Comparison of ENCODE assay signal across 8 cellular contexts in the genomic region with DNA sequence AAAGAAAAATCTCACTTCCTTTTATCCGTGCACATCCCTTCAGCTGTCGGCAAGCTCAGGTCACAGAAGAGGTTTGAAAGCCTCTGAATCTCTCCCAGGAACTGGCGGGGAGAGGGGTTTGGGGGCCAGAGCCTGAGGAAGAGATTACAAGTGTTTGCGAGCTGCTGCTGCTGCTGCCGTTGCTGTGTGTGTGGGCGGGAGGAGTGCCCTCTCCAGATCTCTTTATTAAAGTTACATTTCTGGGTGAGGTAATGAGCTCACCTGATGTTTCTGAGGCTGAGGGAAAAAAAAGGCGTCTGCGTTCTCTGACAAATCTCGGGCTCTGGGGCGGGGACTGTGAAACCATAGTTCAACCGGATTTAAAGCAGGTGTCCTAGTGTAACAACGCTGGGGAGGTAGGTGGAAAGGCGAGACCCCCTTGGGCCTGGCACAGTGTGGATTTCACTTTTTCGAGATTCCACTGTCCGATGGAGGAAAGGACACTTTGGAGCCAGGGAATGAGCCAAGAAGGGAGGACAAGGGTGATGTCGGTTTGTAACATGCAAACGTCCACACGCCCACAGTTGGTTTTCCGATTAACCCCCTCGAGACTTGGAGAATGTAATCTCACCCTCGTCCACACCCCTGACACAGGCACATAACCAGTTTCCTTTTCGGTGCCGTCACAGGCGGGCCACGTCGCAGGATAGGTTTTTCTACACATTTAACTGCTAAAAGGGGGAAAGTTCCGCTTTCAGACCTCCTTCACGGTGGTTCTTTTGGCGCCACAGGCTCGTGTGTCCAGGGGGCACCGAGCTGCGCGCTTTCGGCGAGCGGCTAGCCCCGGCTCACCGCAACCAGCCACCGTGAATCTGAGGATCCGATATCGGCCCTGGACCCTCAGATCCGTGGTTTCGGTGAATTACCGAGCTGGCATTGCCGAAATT. TPM values are rescaled to one million over a fixed set of nuclear protein-coding genes. Genes with fewer than 3 reads are reported as not detected.
DNase-seq lines count a peak whose midpoint lies in the region; ATAC-seq and TF ChIP-seq lines count a peak whose summit lies in the region.

No MANE protein-coding gene starts in this region.

- H3K36me3 Mint-ChIP-seq in CD14-positive monocyte = no peaks in the 10 kb centered on the region

- peak overlapping the region; percentile 98 to 100 (median 99) for H3K27ac Mint-ChIP-seq in CD14-positive monocyte

- H3K4me1 ChIP-seq in mucosa of rectum (ENCODE audit: control insufficient read depth in 2 of 2, insufficient read depth in 2 of 2, low read length in 2 of 2) = peaks cover 22 to 25% of the 10 kb centered on the region in 2 donors

- H3K27me3 Mint-ChIP-seq in CD14-positive monocyte (ENCODE audit: low read depth in 3 of 3) = peaks cover 0 to 12% (median 11%) of the 10 kb centered on the region in 3 donors

- peak; percentile 31 for ATAC-seq in GM19395 (IDR thresholded peaks at IDR 0.05; ENCODE audit: unreplicated experiment)
- peak; percentile 17 for ATAC-seq in HG03469 (IDR thresholded peaks at IDR 0.05; ENCODE audit: unreplicated experiment)

- H3K27me3 ChIP-seq in mucosa of rectum (ENCODE audit: control insufficient read depth in 2 of 2, insufficient read depth in 2 of 2, low read length in 2 of 2) = peaks cover 3 to 4% of the 10 kb centered on the region in 2 donors

- DNase-seq in CD14-positive monocyte (ENCODE audit: low spot score) (no peak), NOMO-1 treated with DMSO at 0.1 percent for 48 hours (lab: John Stamatoyannopoulos, UW; ENCODE audit: unreplicated experiment) (peak; percentile 84), epithelial cell of proximal tubule (ENCODE audit: low read depth) (no peak)
- peak; percentile 69 for DNase-seq in activated CD8-positive, alpha-beta memory T cell treated with anti-CD3 and anti-CD28 coated beads, Interleukin-2, amount 50 U/mL, for 4 hours
- DNase-seq in stimulated activated CD8-positive, alpha-beta memory T cell treated with anti-CD3 and anti-CD28 coated beads, Interleukin-7, amount 100 ng/mL, for 24 hours (ENCODE audit: low read depth) = peak; percentile 31

- no peaks in the 10 kb centered on the region for H3K36me3 ChIP-seq in mucosa of rectum (ENCODE audit: control insufficient read depth in 2 of 2, insufficient read depth in 2 of 2, low read length in 2 of 2)

- H3K4me1 Mint-ChIP-seq in CD14-positive monocyte = peaks cover 28% of the 10 kb centered on the region

- H3K4me3 Mint-ChIP-seq in CD14-positive monocyte = peak overlapping the region; percentile 92 to 97

- intact Hi-C loops in CD14-positive monocyte (cut with micrococcal nuclease) = loop anchor here in 1 of 2 donors (5.0 to 10.0 kb wide), 2 partner anchors 37 to 54 kb away; no protein-coding TSS in a partner anchor

- peaks cover 0 to 3% (median 0%) of the 10 kb centered on the region in 7 donors for H3K9me3 Mint-ChIP-seq in CD14-positive monocyte

- peak overlapping the region; percentile 82 to 94 for H3K9ac ChIP-seq in mucosa of rectum (ENCODE audit: low read depth in 1 of 2, low read length in 2 of 2)

- H3K27ac ChIP-seq in mucosa of rectum (ENCODE audit: low read depth in 2 of 2, low read length in 2 of 2) = peak overlapping the region; percentile 88 to 91

- TF ChIP-seq CTCF in CD14-positive monocyte (IDR thresholded peaks at IDR 0.05) (no peak), epithelial cell of proximal tubule (conservative IDR thresholded peaks at IDR 0.05; ENCODE audit: low read depth, low read length) (no peak)

- no peaks in the 10 kb centered on the region for H3K9me3 ChIP-seq in mucosa of rectum (ENCODE audit: control insufficient read depth in 2 of 2, low read length in 2 of 2)

- peak overlapping the region; percentile 87 for H3K4me3 ChIP-seq in epithelial cell of proximal tubule (ENCODE audit: low read depth, low read length)
- peak overlapping the region; percentile 91 to 95 for H3K4me3 ChIP-seq in mucosa of rectum (ENCODE audit: low read length in 2 of 2)

RNA-seq across cellular contexts. Expression of a gene that starts 2.1 kb away (rescaled TPM):
- polyA plus RNA-seq in CD14-positive monocyte = 1 to 10 TPM; 7.9 to 8.0 TPM
- total RNA-seq in epithelial cell of proximal tubule = 121 and 166 TPM in 2 replicates

Comparison
In these comparisons a context has a peak if more than half of its experiments do, and no peak if none do; other contexts are left out.
1. DNase-seq: peak in NOMO-1 treated with DMSO at 0.1 percent for 48 hours (single experiment), activated CD8-positive, alpha-beta memory T cell treated with anti-CD3 and anti-CD28 coated beads, Interleukin-2, amount 50 U/mL, for 4 hours (single experiment) and stimulated activated CD8-positive, alpha-beta memory T cell treated with anti-CD3 and anti-CD28 coated beads, Interleukin-7, amount 100 ng/mL, for 24 hours (single experiment); none in CD14-positive monocyte (single experiment) and epithelial cell of proximal tubule (single experiment).